Comparison of ENCODE assay signal across 16 cellular contexts in genomic region chr3:122989856-122990575, GRCh38.
"Had no signal": no experiment of that assay in that cellular context is flagged by ENCODE, and none has a peak within 500 bp of the region (broad histone marks: within the 10 kb centered on the region; RNA-seq: fewer than 3 reads in every experiment).

No MANE protein-coding gene starts in this region.

- H3K27ac Mint-ChIP-seq: activated CD4-positive, alpha-beta T cell treated with anti-CD3 and anti-CD28 coated beads, Interleukin-2, amount 10 ng/mL, durations not matched to agents 24 days and 14 days; activated CD8-positive, alpha-beta T cell treated with anti-CD3 and anti-CD28 coated beads, Interleukin-2, amount 10 ng/mL, durations not matched to agents 7 days and 5 days; activated naive CD4-positive, alpha-beta T cell treated with anti-CD3 and anti-CD28 coated beads, Interleukin-2, amount 10 ng/mL, durations not matched to agents 7 days and 5 days; nephron progenitor cell; stimulated activated naive CD8-positive, alpha-beta T cell treated with anti-CD3 and anti-CD28 coated beads, Interleukin-15, Interleukin-2, amounts not matched to agents 100 ng/mL and 50 ng/mL, for 24 hours had no signal

- ATAC-seq: activated CD8-positive, alpha-beta T cell treated with anti-CD3 and anti-CD28 coated beads, Interleukin-2, amount 10 ng/mL, durations not matched to agents 7 days and 5 days; activated T-cell treated with anti-CD3 and anti-CD28 coated beads, Interleukin-2, amount 50 U/mL, for 4 hours; gastrocnemius medialis; left lung had no signal

- DNase-seq: activated CD4-positive, alpha-beta T cell treated with anti-CD3 and anti-CD28 coated beads, Interleukin-2, amount 10 ng/mL, durations not matched to agents 24 days and 14 days; activated CD8-positive, alpha-beta T cell treated with anti-CD3 and anti-CD28 coated beads, Interleukin-2, amount 10 ng/mL, durations not matched to agents 7 days and 5 days; activated effector memory CD4-positive, alpha-beta T cell treated with Interleukin-2 at 50 U/mL for 16 hours; activated naive CD4-positive, alpha-beta T cell treated with anti-CD3 and anti-CD28 coated beads, Interleukin-2, amount 10 ng/mL, durations not matched to agents 7 days and 5 days; activated T-cell treated with anti-CD3 and anti-CD28 coated beads, Interleukin-2, amount 50 U/mL, for 4 hours; cerebellar nuclear complex; cortex of kidney; gastrocnemius medialis; head of caudate nucleus; left lung; nephron progenitor cell; T1000 had no signal

- H3K36me3 ChIP-seq: ascending aorta, gastrocnemius medialis, left lung, tibial nerve, vagina had no signal

- H3K27ac ChIP-seq: ascending aorta, gastrocnemius medialis, left lung, tibial nerve, vagina had no signal

- H3K4me3 ChIP-seq: ascending aorta, gastrocnemius medialis, left lung, tibial nerve, vagina had no signal

- H3K4me1 ChIP-seq: left lung, vagina had no signal

- H3K4me3 Mint-ChIP-seq: activated CD4-positive, alpha-beta T cell treated with anti-CD3 and anti-CD28 coated beads, Interleukin-2, amount 10 ng/mL, durations not matched to agents 24 days and 14 days; activated CD8-positive, alpha-beta T cell treated with anti-CD3 and anti-CD28 coated beads, Interleukin-2, amount 10 ng/mL, durations not matched to agents 7 days and 5 days; activated naive CD4-positive, alpha-beta T cell treated with anti-CD3 and anti-CD28 coated beads, Interleukin-2, amount 10 ng/mL, durations not matched to agents 7 days and 5 days; activated T-cell treated with anti-CD3 and anti-CD28 coated beads, Interleukin-2, amount 50 U/mL, for 4 hours; nephron progenitor cell; stimulated activated naive CD8-positive, alpha-beta T cell treated with anti-CD3 and anti-CD28 coated beads, Interleukin-15, Interleukin-2, amounts not matched to agents 100 ng/mL and 50 ng/mL, for 24 hours had no signal

- H3K9me3 ChIP-seq: ascending aorta, gastrocnemius medialis, left lung, tibial nerve, vagina had no signal

- H3K9me3 Mint-ChIP-seq: activated CD4-positive, alpha-beta T cell treated with anti-CD3 and anti-CD28 coated beads, Interleukin-2, amount 10 ng/mL, durations not matched to agents 24 days and 14 days; activated naive CD4-positive, alpha-beta T cell treated with anti-CD3 and anti-CD28 coated beads, Interleukin-2, amount 10 ng/mL, durations not matched to agents 7 days and 5 days; activated T-cell treated with anti-CD3 and anti-CD28 coated beads, Interleukin-2, amount 50 U/mL, for 4 hours; nephron progenitor cell; stimulated activated naive CD8-positive, alpha-beta T cell treated with anti-CD3 and anti-CD28 coated beads, Interleukin-15, Interleukin-2, amounts not matched to agents 100 ng/mL and 50 ng/mL, for 24 hours had no signal

- H3K4me1 Mint-ChIP-seq: activated CD4-positive, alpha-beta T cell treated with anti-CD3 and anti-CD28 coated beads, Interleukin-2, amount 10 ng/mL, durations not matched to agents 24 days and 14 days; activated naive CD4-positive, alpha-beta T cell treated with anti-CD3 and anti-CD28 coated beads, Interleukin-2, amount 10 ng/mL, durations not matched to agents 7 days and 5 days had no signal

- H3K36me3 Mint-ChIP-seq: activated naive CD4-positive, alpha-beta T cell treated with anti-CD3 and anti-CD28 coated beads, Interleukin-2, amount 10 ng/mL, durations not matched to agents 7 days and 5 days had no signal

- H3K27me3 ChIP-seq: tibial nerve, vagina had no signal
